ENCODE assay signal across 1 cellular context in the genomic region with DNA sequence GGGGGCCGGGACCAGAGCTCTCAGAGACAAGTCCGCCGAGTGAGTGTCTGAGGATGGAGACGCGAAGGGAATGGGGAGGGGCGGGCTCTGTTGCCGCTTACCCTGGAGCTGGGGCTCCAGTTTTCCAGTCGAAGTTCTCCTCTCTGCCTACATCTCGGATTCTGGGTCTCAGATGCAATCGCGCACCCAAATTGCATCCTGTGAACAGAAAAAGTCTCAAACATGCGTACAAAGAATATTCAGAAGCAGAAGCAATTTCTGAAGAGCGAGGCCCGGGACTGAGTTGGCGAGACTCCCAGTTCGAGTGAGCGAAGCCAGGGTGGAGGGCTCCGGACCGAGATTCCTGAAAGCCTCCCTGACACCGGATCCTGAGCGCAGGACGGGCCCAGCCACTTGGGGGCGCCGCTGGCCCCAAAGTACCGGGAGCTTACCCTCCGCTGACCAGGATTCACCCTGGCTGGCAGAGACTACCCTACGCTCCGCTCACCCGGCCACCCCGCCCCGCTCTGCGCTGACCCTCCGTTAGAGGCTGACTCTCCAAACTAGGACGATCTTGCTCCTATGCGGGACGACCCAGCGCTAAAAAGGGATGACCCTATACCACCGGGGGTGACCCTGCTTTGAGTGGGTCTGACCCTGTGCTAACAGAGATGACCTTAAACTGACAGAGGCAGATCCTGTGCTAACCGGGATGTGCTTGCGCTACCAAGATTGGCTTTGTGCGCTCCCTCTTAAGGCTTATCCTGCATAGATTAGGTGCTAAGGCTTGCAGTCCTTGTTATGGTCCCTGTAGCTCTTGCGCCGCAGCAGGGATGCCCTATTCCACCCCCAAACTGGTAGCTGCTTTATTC.
TF ChIP-seq lines count a peak whose summit lies in the region.

No MANE protein-coding gene starts in this region.

TF ChIP-seq in GM23338, 12 proteins besides CTCF, POLR2A, EP300 and RAD21 (continued from another document):
- TF ChIP-seq, protein P1, sequence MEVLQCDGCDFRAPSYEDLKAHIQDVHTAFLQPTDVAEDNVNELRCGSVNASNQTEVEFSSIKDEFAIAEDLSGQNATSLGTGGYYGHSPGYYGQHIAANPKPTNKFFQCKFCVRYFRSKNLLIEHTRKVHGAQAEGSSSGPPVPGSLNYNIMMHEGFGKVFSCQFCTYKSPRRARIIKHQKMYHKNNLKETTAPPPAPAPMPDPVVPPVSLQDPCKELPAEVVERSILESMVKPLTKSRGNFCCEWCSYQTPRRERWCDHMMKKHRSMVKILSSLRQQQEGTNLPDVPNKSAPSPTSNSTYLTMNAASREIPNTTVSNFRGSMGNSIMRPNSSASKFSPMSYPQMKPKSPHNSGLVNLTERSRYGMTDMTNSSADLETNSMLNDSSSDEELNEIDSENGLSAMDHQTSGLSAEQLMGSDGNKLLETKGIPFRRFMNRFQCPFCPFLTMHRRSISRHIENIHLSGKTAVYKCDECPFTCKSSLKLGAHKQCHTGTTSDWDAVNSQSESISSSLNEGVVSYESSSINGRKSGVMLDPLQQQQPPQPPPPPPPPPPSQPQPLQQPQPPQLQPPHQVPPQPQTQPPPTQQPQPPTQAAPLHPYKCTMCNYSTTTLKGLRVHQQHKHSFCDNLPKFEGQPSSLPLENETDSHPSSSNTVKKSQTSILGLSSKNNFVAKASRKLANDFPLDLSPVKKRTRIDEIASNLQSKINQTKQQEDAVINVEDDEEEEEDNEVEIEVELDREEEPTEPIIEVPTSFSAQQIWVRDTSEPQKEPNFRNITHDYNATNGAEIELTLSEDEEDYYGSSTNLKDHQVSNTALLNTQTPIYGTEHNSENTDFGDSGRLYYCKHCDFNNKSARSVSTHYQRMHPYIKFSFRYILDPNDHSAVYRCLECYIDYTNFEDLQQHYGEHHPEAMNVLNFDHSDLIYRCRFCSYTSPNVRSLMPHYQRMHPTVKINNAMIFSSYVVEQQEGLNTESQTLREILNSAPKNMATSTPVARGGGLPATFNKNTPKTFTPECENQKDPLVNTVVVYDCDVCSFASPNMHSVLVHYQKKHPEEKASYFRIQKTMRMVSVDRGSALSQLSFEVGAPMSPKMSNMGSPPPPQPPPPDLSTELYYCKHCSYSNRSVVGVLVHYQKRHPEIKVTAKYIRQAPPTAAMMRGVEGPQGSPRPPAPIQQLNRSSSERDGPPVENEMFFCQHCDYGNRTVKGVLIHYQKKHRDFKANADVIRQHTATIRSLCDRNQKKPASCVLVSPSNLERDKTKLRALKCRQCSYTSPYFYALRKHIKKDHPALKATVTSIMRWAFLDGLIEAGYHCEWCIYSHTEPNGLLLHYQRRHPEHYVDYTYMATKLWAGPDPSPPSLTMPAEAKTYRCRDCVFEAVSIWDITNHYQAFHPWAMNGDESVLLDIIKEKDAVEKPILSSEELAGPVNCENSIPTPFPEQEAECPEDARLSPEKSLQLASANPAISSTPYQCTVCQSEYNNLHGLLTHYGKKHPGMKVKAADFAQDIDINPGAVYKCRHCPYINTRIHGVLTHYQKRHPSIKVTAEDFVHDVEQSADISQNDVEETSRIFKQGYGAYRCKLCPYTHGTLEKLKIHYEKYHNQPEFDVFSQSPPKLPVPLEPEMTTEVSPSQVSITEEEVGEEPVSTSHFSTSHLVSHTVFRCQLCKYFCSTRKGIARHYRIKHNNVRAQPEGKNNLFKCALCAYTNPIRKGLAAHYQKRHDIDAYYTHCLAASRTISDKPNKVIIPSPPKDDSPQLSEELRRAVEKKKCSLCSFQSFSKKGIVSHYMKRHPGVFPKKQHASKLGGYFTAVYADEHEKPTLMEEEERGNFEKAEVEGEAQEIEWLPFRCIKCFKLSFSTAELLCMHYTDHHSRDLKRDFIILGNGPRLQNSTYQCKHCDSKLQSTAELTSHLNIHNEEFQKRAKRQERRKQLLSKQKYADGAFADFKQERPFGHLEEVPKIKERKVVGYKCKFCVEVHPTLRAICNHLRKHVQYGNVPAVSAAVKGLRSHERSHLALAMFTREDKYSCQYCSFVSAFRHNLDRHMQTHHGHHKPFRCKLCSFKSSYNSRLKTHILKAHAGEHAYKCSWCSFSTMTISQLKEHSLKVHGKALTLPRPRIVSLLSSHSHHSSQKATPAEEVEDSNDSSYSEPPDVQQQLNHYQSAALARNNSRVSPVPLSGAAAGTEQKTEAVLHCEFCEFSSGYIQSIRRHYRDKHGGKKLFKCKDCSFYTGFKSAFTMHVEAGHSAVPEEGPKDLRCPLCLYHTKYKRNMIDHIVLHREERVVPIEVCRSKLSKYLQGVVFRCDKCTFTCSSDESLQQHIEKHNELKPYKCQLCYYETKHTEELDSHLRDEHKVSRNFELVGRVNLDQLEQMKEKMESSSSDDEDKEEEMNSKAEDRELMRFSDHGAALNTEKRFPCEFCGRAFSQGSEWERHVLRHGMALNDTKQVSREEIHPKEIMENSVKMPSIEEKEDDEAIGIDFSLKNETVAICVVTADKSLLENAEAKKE (CRISPR knock-in tag; IDR thresholded peaks at IDR 0.05): no peak
TF ChIP-seq in GM23338: peak in this region for 3.
